ENCODE assay signal across 1 cellular context in genomic region chr2:176140520-176141317, GRCh38.
TF ChIP-seq lines count a peak whose summit lies in the region.

No MANE protein-coding gene starts in this region.

TF ChIP-seq in A549, 52 proteins besides CTCF, POLR2A, EP300 and RAD21 (continued from another document):
- TF ChIP-seq HES2 (IDR thresholded peaks at IDR 0.05) = no peak
- no peak for TF ChIP-seq EHF (CRISPR knock-in tag; IDR thresholded peaks at IDR 0.05)
- no peak for TF ChIP-seq ATOH8 (CRISPR knock-in tag; IDR thresholded peaks at IDR 0.05; ENCODE audit: low read depth)
- no peak for TF ChIP-seq HOXB5 (CRISPR knock-in tag; IDR thresholded peaks at IDR 0.05)
- TF ChIP-seq CBX2 (IDR thresholded peaks at IDR 0.05; ENCODE audit: borderline replicate concordance, low read depth) = no peak
- peak; percentile 59; the same call in 1 of the 2 replicates for TF ChIP-seq KDM5A (IDR thresholded peaks at IDR 0.05)
- TF ChIP-seq HEYL (CRISPR knock-in tag; IDR thresholded peaks at IDR 0.05) = no peak
- TF ChIP-seq FOSL2 (IDR thresholded peaks at IDR 0.05) = no peak
- no peak for TF ChIP-seq FOSL2 (CRISPR knock-in tag; IDR thresholded peaks at IDR 0.05)
- TF ChIP-seq HMGXB4 (CRISPR knock-in tag; IDR thresholded peaks at IDR 0.05; ENCODE audit: borderline replicate concordance) = peak; percentile 87; the same call in 1 of the 2 replicates
TF ChIP-seq in A549: peak in this region for 6.
